In the genomic region with DNA sequence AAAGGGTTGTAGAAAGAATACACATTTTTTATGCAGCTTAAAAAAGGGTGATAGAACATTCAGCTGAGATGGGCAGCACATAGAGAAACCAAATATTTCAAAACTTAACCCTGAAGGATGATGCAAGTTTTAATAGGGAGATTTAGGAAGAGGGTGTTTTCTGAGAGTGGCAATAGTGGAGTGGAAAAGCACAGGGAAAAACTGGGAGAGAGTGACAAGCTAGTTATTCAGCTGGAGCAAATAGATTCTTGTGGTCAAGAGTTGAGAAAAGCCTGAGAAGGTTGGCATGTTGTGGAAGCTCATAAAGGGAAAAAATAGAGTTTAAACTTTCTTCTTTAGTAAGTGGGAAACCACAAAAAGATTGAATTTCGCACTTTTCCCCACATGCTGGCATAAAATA, we compare ENCODE assay signal across 17 cellular contexts.
DNase-seq lines count a peak whose midpoint lies in the region; ATAC-seq, FAIRE-seq and TF ChIP-seq lines count a peak whose summit lies in the region.
"Had no signal": no experiment of that assay in that cellular context is flagged by ENCODE, and none has a peak within 500 bp of the region (broad histone marks: within the 10 kb centered on the region; RNA-seq: fewer than 3 reads in every experiment).

No MANE protein-coding gene starts in this region.

- no peak overlapping the region for H3K4me2 ChIP-seq in astrocyte (ENCODE audit: low read length)

- no peak overlapping the region for H2AFZ ChIP-seq in astrocyte (ENCODE audit: low read depth, low read length)

- no peaks in the 10 kb centered on the region for H3K36me3 Mint-ChIP-seq in astrocyte (ENCODE audit: low read depth, unreplicated experiment)
- no peaks in the 10 kb centered on the region for H3K36me3 Mint-ChIP-seq in naive thymus-derived CD8-positive, alpha-beta T cell

- H3K79me2 ChIP-seq in astrocyte (ENCODE audit: insufficient read depth, low read length) = no peaks in the 10 kb centered on the region

- TF ChIP-seq CTCF in astrocyte (IDR thresholded peaks at IDR 0.05; ENCODE audit: insufficient read depth, low read depth, low read length) = no peak
- TF ChIP-seq CTCF in RWPE1 (conservative IDR thresholded peaks at IDR 0.05; ENCODE audit: low read depth) = no peak

- no peak overlapping the region for H3K4me3 ChIP-seq in astrocyte (ENCODE audit: insufficient read depth, low read depth, low read length)

- no peak overlapping the region for H3K4me3 Mint-ChIP-seq in astrocyte (ENCODE audit: unreplicated experiment)
- H3K4me3 Mint-ChIP-seq in naive thymus-derived CD8-positive, alpha-beta T cell = no peak overlapping the region

- H3K9me3 ChIP-seq in astrocyte (ENCODE audit: insufficient read depth, low read depth, low read length) = no peaks in the 10 kb centered on the region

- DNase-seq in GM04504 (ENCODE audit: low read depth) = peak; percentile 21
- peak; percentile 8 for DNase-seq in astrocyte (ENCODE audit: low read depth)
- peak; percentile 31 for DNase-seq in kidney tubule cell (ENCODE audit: low spot score)
- no peak for DNase-seq in RWPE1 (ENCODE audit: low spot score)
- DNase-seq in NCI-H446 (lab: John Stamatoyannopoulos, UW) = no peak
- no peak for DNase-seq in NCI-H2171 treated with DMSO at 0.1 percent for 48 hours (lab: John Stamatoyannopoulos, UW)
- no peak for DNase-seq in naive thymus-derived CD8-positive, alpha-beta T cell
- DNase-seq: C1 segment of cervical spinal cord, DMS79 treated with DMSO at 0.1 percent for 48 hours, MM.1S, NCI-H1092 treated with DMSO at 0.1 percent for 48 hours, NCI-H2081 treated with DMSO at 0.1 percent for 48 hours, NCI-H2227 treated with DMSO at 0.1 percent for 48 hours, NCI-H524 treated with DMSO at 0.1 percent for 48 hours, SIG-M5 had no signal

- H3K9me3 Mint-ChIP-seq in astrocyte (ENCODE audit: unreplicated experiment) = no peaks in the 10 kb centered on the region
- H3K9me3 Mint-ChIP-seq in naive thymus-derived CD8-positive, alpha-beta T cell = peaks cover 0 to 11% (median 0%) of the 10 kb centered on the region in 9 donors

- POLR2A ChIA-PET in RWPE1 (lab: Yijun Ruan, JAX; ENCODE audit: low non-redundant PET) = no interaction called here
- POLR2A ChIA-PET in naive thymus-derived CD8-positive, alpha-beta T cell (lab: Charles Lee) = no interaction called here

- no peaks in the 10 kb centered on the region for H4K20me1 ChIP-seq in astrocyte (ENCODE audit: insufficient read depth, low read length)

- H3K36me3 ChIP-seq in astrocyte (ENCODE audit: insufficient read depth, low read length) = no peaks in the 10 kb centered on the region

- H3K4me1 Mint-ChIP-seq in astrocyte (ENCODE audit: low read depth, unreplicated experiment) = no peaks in the 10 kb centered on the region
- H3K4me1 Mint-ChIP-seq in naive thymus-derived CD8-positive, alpha-beta T cell = no peaks in the 10 kb centered on the region

- no peak overlapping the region for H3K27ac Mint-ChIP-seq in astrocyte (ENCODE audit: unreplicated experiment)
- H3K27ac Mint-ChIP-seq in naive thymus-derived CD8-positive, alpha-beta T cell = no peak overlapping the region

- CTCF ChIA-PET in RWPE1 (lab: Yijun Ruan, JAX) = no interaction called here

- ATAC-seq in naive thymus-derived CD8-positive, alpha-beta T cell = no peak
- ATAC-seq: HepG2 had no signal

- no peak overlapping the region for H3K9ac ChIP-seq in astrocyte (ENCODE audit: low read length)

- H3K4me1 ChIP-seq in astrocyte (ENCODE audit: insufficient read depth, low read length) = no peaks in the 10 kb centered on the region

- no peak overlapping the region for H3K27ac ChIP-seq in astrocyte (ENCODE audit: low read depth, low read length)
- H3K27ac ChIP-seq in RWPE1 = no peak overlapping the region

- no peaks in the 10 kb centered on the region for H3K27me3 ChIP-seq in astrocyte (ENCODE audit: insufficient read depth, low read length)

- no peaks in the 10 kb centered on the region for H3K27me3 Mint-ChIP-seq in astrocyte (ENCODE audit: low read depth, unreplicated experiment)
- no peaks in the 10 kb centered on the region for H3K27me3 Mint-ChIP-seq in naive thymus-derived CD8-positive, alpha-beta T cell

- no peak for FAIRE-seq in astrocyte (lab: Jason Lieb, UNC)
- FAIRE-seq: G401.6, HepG2 had no signal

Comparison
In these comparisons a context has a peak if more than half of its experiments do, and no peak if none do; other contexts are left out.
1. DNase-seq: peak in GM04504 (single experiment), astrocyte (single experiment) and kidney tubule cell (single experiment); none in RWPE1 (single experiment), NCI-H446 (0 of 2), NCI-H2171 treated with DMSO at 0.1 percent for 48 hours (single experiment) and naive thymus-derived CD8-positive, alpha-beta T cell (0 of 10).